ENCODE assay signal across 12 cellular contexts in the genomic region with DNA sequence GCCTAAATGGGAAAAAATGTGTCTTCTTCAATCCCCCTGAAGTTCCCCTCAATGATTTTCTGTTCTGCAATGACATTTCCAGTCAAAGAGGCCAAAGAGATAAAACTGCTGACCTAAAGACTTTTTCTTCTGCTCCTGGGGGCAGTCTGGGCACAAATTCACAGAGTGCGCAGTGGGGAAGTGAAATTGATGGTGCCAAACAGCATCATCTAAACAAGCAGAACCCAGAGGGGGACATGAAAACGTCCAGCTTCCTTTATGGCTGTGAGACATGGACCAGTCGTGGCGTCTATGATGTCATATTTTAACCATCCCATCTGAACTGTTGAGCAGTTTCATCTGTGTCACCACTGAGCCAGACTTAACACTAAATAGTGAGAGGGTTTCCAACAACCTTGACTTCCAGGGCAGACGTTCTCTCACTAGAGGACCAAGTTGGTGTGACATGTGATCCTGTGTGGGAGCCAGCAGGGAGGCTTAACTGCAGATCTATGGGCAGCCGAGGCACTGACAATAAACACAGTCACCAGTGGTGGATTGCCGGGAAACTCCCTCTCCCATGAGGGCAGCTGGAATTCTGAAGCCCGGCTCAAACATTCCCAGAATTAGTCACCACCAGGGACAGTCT. TPM values are rescaled to one million over a fixed set of nuclear protein-coding genes. Genes with fewer than 3 reads are reported as not detected.
DNase-seq lines count a peak whose midpoint lies in the region; ATAC-seq and TF ChIP-seq lines count a peak whose summit lies in the region.
"Had no signal": no experiment of that assay in that cellular context is flagged by ENCODE, and none has a peak within 500 bp of the region (broad histone marks: within the 10 kb centered on the region; RNA-seq: fewer than 3 reads in every experiment).

No MANE protein-coding gene starts in this region.

- no peak overlapping the region for H3K4me3 Mint-ChIP-seq in chondrocyte (ENCODE audit: unreplicated experiment)
- H3K4me3 Mint-ChIP-seq in naive thymus-derived CD4-positive, alpha-beta T cell, result peak overlapping the region in 4 of 10 donors; percentile 5 to 16 (median 14)

- peaks cover 6% of the 10 kb centered on the region for H3K27me3 Mint-ChIP-seq in chondrocyte (ENCODE audit: low read depth)
- H3K27me3 Mint-ChIP-seq in naive thymus-derived CD4-positive, alpha-beta T cell, result no peaks in the 10 kb centered on the region

- POLR2A ChIA-PET in naive thymus-derived CD4-positive, alpha-beta T cell (lab: Charles Lee), result interaction anchor here (1.2 to 2.9 kb wide), 2 partner anchors 9 to 36 kb away, joined by 4 to 19 read pairs; no protein-coding TSS in a partner anchor

- H3K9ac ChIP-seq in OCI-LY3 (ENCODE audit: low read length), result no peak overlapping the region

- peaks cover 11% of the 10 kb centered on the region for H3K4me1 ChIP-seq in OCI-LY3 (ENCODE audit: low read length)
- peaks cover 4 to 31% of the 10 kb centered on the region in 2 donors for H3K4me1 ChIP-seq in naive thymus-derived CD4-positive, alpha-beta T cell (ENCODE audit: control insufficient read depth in 2 of 2, insufficient read depth in 2 of 2, low read length in 2 of 2)
- H3K4me1 ChIP-seq: uterus had no signal

- H3K9me3 ChIP-seq in OCI-LY3 (ENCODE audit: insufficient read depth, low read length), result no peaks in the 10 kb centered on the region
- H3K9me3 ChIP-seq in naive thymus-derived CD4-positive, alpha-beta T cell (ENCODE audit: control insufficient read depth in 2 of 3, low read length in 3 of 3), result no peaks in the 10 kb centered on the region
- H3K9me3 ChIP-seq: uterus had no signal

- DNase-seq in COLO829 (ENCODE audit: low spot score), result peak; percentile 30
- no peak for DNase-seq in chondrocyte (ENCODE audit: low spot score)
- no peak for DNase-seq in naive thymus-derived CD4-positive, alpha-beta T cell
- no peak for DNase-seq in UCSD-AML1 (lab: John Stamatoyannopoulos, UW; ENCODE audit: unreplicated experiment)
- DNase-seq: NCI-H1092 treated with DMSO at 0.1 percent for 48 hours; stimulated activated CD4-positive, alpha-beta T cell treated with anti-CD3 and anti-CD28 coated beads, Interleukin-4, amount 100 ng/mL, for 1 hour; uterus had no signal

- no peaks in the 10 kb centered on the region for H3K36me3 ChIP-seq in OCI-LY3 (replicated peaks; ENCODE audit: low read depth, low read length)
- H3K36me3 ChIP-seq in naive thymus-derived CD4-positive, alpha-beta T cell (ENCODE audit: control insufficient read depth in 2 of 3, insufficient read depth in 3 of 3, low read length in 3 of 3), result peaks cover 0 to 16% (median 4%) of the 10 kb centered on the region in 3 experiments
- H3K36me3 ChIP-seq: uterus had no signal

- CTCF ChIA-PET in naive thymus-derived CD4-positive, alpha-beta T cell (lab: Charles Lee), result interaction anchor here (0.7 to 1.1 kb wide), 2 partner anchors 13 to 495 kb away, joined by 3 read pairs; no protein-coding TSS in a partner anchor

- intact Hi-C loops in naive thymus-derived CD4-positive, alpha-beta T cell (cut with micrococcal nuclease), result no loop called here

- H3K4me3 ChIP-seq in OCI-LY3 (ENCODE audit: low read length), result no peak overlapping the region
- no peak overlapping the region for H3K4me3 ChIP-seq in naive thymus-derived CD4-positive, alpha-beta T cell (ENCODE audit: low read length)
- H3K4me3 ChIP-seq: uterus had no signal

- H3K9me3 Mint-ChIP-seq in chondrocyte (ENCODE audit: low read depth), result no peaks in the 10 kb centered on the region
- peaks cover 0 to 2% (median 0%) of the 10 kb centered on the region in 11 donors for H3K9me3 Mint-ChIP-seq in naive thymus-derived CD4-positive, alpha-beta T cell

- no peak overlapping the region for H3K27ac ChIP-seq in OCI-LY3 (ENCODE audit: low read length)
- no peak overlapping the region for H3K27ac ChIP-seq in naive thymus-derived CD4-positive, alpha-beta T cell (ENCODE audit: low read depth, low read length)
- H3K27ac ChIP-seq: epithelial cell of prostate, uterus had no signal

- H2AFZ ChIP-seq in OCI-LY3 (ENCODE audit: low read depth, low read length), result no peak overlapping the region; the same call in 1 of the 2 replicates

- ATAC-seq in naive thymus-derived CD4-positive, alpha-beta T cell, result peak; percentile 40
- ATAC-seq in GM21717 (IDR thresholded peaks at IDR 0.05; ENCODE audit: unreplicated experiment), result no peak
- ATAC-seq in GM18519 (IDR thresholded peaks at IDR 0.05; ENCODE audit: low FRiP score, unreplicated experiment), result no peak
- no peak for ATAC-seq in HG03354 (IDR thresholded peaks at IDR 0.05; ENCODE audit: poor library complexity, severe bottlenecking, unreplicated experiment)

- H3K27ac Mint-ChIP-seq in chondrocyte (ENCODE audit: unreplicated experiment), result peak overlapping the region; percentile 38
- H3K27ac Mint-ChIP-seq in naive thymus-derived CD4-positive, alpha-beta T cell, result peak overlapping the region in 7 of 9 donors; percentile 23 to 82 (median 69)

- peaks cover 12% of the 10 kb centered on the region for H3K4me1 Mint-ChIP-seq in chondrocyte (ENCODE audit: low read depth)
- peaks cover 23 to 96% (median 76%) of the 10 kb centered on the region in 7 donors for H3K4me1 Mint-ChIP-seq in naive thymus-derived CD4-positive, alpha-beta T cell

- H3K79me2 ChIP-seq in OCI-LY3 (ENCODE audit: low read length), result no peaks in the 10 kb centered on the region

- H3K36me3 Mint-ChIP-seq in chondrocyte (ENCODE audit: low read depth), result no peaks in the 10 kb centered on the region
- peaks cover 5 to 57% (median 24%) of the 10 kb centered on the region in 5 donors for H3K36me3 Mint-ChIP-seq in naive thymus-derived CD4-positive, alpha-beta T cell

- peak overlapping the region; percentile 44 for H3K4me2 ChIP-seq in OCI-LY3 (ENCODE audit: low read length)

- H3K27me3 ChIP-seq in OCI-LY3 (ENCODE audit: low read depth, low read length), result no peaks in the 10 kb centered on the region
- H3K27me3 ChIP-seq in naive thymus-derived CD4-positive, alpha-beta T cell (ENCODE audit: control insufficient read depth in 2 of 2, insufficient read depth in 2 of 2, low read length in 2 of 2), result no peaks in the 10 kb centered on the region
- H3K27me3 ChIP-seq: uterus had no signal

- TF ChIP-seq CTCF in OCI-LY3 (IDR thresholded peaks at IDR 0.05; ENCODE audit: low read depth, low read length), result no peak
- no peak for TF ChIP-seq CTCF in chondrocyte (IDR thresholded peaks at IDR 0.05)

- no peaks in the 10 kb centered on the region for H4K20me1 ChIP-seq in OCI-LY3 (ENCODE audit: insufficient read depth, low read length)

RNA-seq across cellular contexts. Expression of gene SCML4, which starts 12.4 kb away (rescaled TPM):
- total RNA-seq in chondrocyte, result not detected in 3 replicates
- 10 to 100 TPM; 20.3 to 95.8 (median 63.3) TPM for total RNA-seq in naive thymus-derived CD4-positive, alpha-beta T cell
- 100 to 1,000 TPM in 1 of 2 donors, 10 to 100 TPM in 1; 66.1 to 108 TPM for polyA plus RNA-seq in naive thymus-derived CD4-positive, alpha-beta T cell

Comparison
In these comparisons a context has a peak if more than half of its experiments do, and no peak if none do; other contexts are left out.
1. RNA of gene SCML4, which starts 12.4 kb away (total RNA-seq): 20.3 to 95.8 TPM in naive thymus-derived CD4-positive, alpha-beta T cell; not detected in chondrocyte; every median in the first group is over 10 times any median in the second.